ENCODE assay signal across 18 cellular contexts in genomic region chr6:148465654-148466053, GRCh38.
DNase-seq lines count a peak whose midpoint lies in the region; ATAC-seq and TF ChIP-seq lines count a peak whose summit lies in the region.
"Had no signal": no experiment of that assay in that cellular context is flagged by ENCODE, and none has a peak within 500 bp of the region (broad histone marks: within the 10 kb centered on the region; RNA-seq: fewer than 3 reads in every experiment).

No MANE protein-coding gene starts in this region.

- no peak overlapping the region for H2AK9ac ChIP-seq in IMR-90 (replicated peaks; ENCODE audit: low read depth, low read length, poor library complexity)

- H3K4ac ChIP-seq in IMR-90 (ENCODE audit: low read depth, low read length), result no peak overlapping the region

- H3K27me3 ChIP-seq in IMR-90 (ENCODE audit: control insufficient read depth, insufficient read depth, low read length), result no peaks in the 10 kb centered on the region
- H3K27me3 ChIP-seq in breast epithelium, result no peaks in the 10 kb centered on the region
- no peaks in the 10 kb centered on the region for H3K27me3 ChIP-seq in A673 (replicated peaks; ENCODE audit: insufficient read depth, low read depth, low read length, poor library complexity)

- no peak overlapping the region for H4K5ac ChIP-seq in IMR-90 (ENCODE audit: low read depth, low read length)

- no peak for ATAC-seq in IMR-90 (ENCODE audit: low read depth)
- ATAC-seq: left lobe of liver; naive thymus-derived CD8-positive, alpha-beta T cell; stimulated activated memory B cell treated with anti-CD40 and anti-IgM and Interleukin-4, amounts not matched to agents 10 μg/mL and 1 μg/mL and 100 μg/mL, for 72 hours had no signal

- peak overlapping the region; percentile 59; the same call in 1 of the 2 replicates for H2AK5ac ChIP-seq in IMR-90 (ENCODE audit: low read depth, low read length)

- H3K14ac ChIP-seq in IMR-90 (replicated peaks; ENCODE audit: low read depth, low read length), result peak overlapping the region; percentile 49; the same call in 1 of the 2 replicates

- H3K9me1 ChIP-seq in IMR-90 (ENCODE audit: insufficient read depth, low read length), result peaks cover 18% of the 10 kb centered on the region

- no peak overlapping the region for H3K27ac ChIP-seq in IMR-90 (ENCODE audit: insufficient read depth, low read length)
- peak overlapping the region; percentile 68 to 80 for H3K27ac ChIP-seq in breast epithelium
- H3K27ac ChIP-seq in substantia nigra (ENCODE audit: low read depth, low read length, poor library complexity, severe bottlenecking), result peak overlapping the region; percentile 82
- no peak overlapping the region for H3K27ac ChIP-seq in A673 (ENCODE audit: low read depth, low read length, poor library complexity, severe bottlenecking)

- no peak overlapping the region for H2AFZ ChIP-seq in IMR-90 (replicated peaks; ENCODE audit: low read length, poor library complexity)

- H3K79me1 ChIP-seq in IMR-90 (ENCODE audit: low read depth in 1 of 2, low read length in 2 of 2), result peaks cover 12 to 46% of the 10 kb centered on the region in 2 experiments

- in situ Hi-C loops in IMR-90 (cut with MboI; ENCODE audit: low sequenced_read_pairs), result loop anchor here (10.0 kb wide), 1 partner anchor 961 kb away; the partner anchor contains the start of gene SAMD5

- no peak overlapping the region for H3K4me3 ChIP-seq in IMR-90 (ENCODE audit: insufficient read depth, low read depth, low read length)
- no peak overlapping the region for H3K4me3 ChIP-seq in breast epithelium
- no peak overlapping the region for H3K4me3 ChIP-seq in A673 (ENCODE audit: low read depth, low read length, poor library complexity, severe bottlenecking)

- no peaks in the 10 kb centered on the region for H3K36me3 ChIP-seq in IMR-90 (ENCODE audit: control insufficient read depth, insufficient read depth, low read length)
- no peaks in the 10 kb centered on the region for H3K36me3 ChIP-seq in breast epithelium
- no peaks in the 10 kb centered on the region for H3K36me3 ChIP-seq in A673 (ENCODE audit: insufficient read depth, low read length, poor library complexity, severe bottlenecking)

- BruUV-seq in IMR-90 (replicated peaks; lab: Mats Ljungman, UMichigan) (no TSS peak), A673 (replicated peaks; lab: Mats Ljungman, UMichigan) (no TSS peak)

- no peak overlapping the region for H3K23ac ChIP-seq in IMR-90 (ENCODE audit: low read depth, low read length)

- dilution Hi-C loops in IMR-90 (cut with HindIII; ENCODE audit: low sequenced_read_pairs, unreplicated experiment), result no loop called here

- peak overlapping the region; percentile 39; the same call in 1 of the 2 replicates for H2BK20ac ChIP-seq in IMR-90 (ENCODE audit: low read depth, low read length)

- H3K4me1 ChIP-seq in IMR-90 (ENCODE audit: control insufficient read depth, insufficient read depth, low read length), result peaks cover 19% of the 10 kb centered on the region
- H3K4me1 ChIP-seq in breast epithelium, result peaks cover 0 to 7% of the 10 kb centered on the region in 2 donors
- no peaks in the 10 kb centered on the region for H3K4me1 ChIP-seq in A673 (ENCODE audit: insufficient read depth, low read length, poor library complexity, severe bottlenecking)

- no peaks in the 10 kb centered on the region for H4K20me1 ChIP-seq in IMR-90 (ENCODE audit: insufficient read depth, low read length)

- CTCF ChIA-PET in IMR-90 (lab: Yijun Ruan, JAX), result interaction anchor here (0.6 to 0.9 kb wide), 4 partner anchors 65 to 944 kb away, joined by 3 to 7 read pairs (median 4); no protein-coding TSS in a partner anchor
- CTCF ChIA-PET in HEK293T (lab: Yijun Ruan, JAX), result interaction anchor here (0.8 to 1.1 kb wide), 3 partner anchors 11 to 288 kb away, joined by 3 to 6 read pairs (median 4); no protein-coding TSS in a partner anchor
- CTCF ChIA-PET in A673 (lab: Charles Lee), result interaction anchor here (0.7 to 1.4 kb wide), 2 partner anchors 286 to 305 kb away, joined by 4 to 7 read pairs; no protein-coding TSS in a partner anchor

- H3K18ac ChIP-seq in IMR-90 (ENCODE audit: low read depth, low read length), result no peak overlapping the region

- intact Hi-C loops in IMR-90 (cut with micrococcal nuclease) (loop anchor here (2.0 kb wide), 1 partner anchor 957 kb away; the partner anchor contains the start of gene SAMD5), breast epithelium (cut with DNase I; ENCODE audit: low total_unique reads) (no loop called here), A673 (cut with micrococcal nuclease; ENCODE audit: unreplicated experiment) (loop anchor here (2.0 kb wide), 1 partner anchor 63 kb away; no protein-coding TSS in a partner anchor)

- no peak overlapping the region for H4K91ac ChIP-seq in IMR-90 (ENCODE audit: insufficient read depth, low read depth, low read length)

- no peak overlapping the region for H2BK5ac ChIP-seq in IMR-90 (ENCODE audit: low read depth, low read length, poor library complexity, severe bottlenecking)

- TF ChIP-seq RAD21 in IMR-90 (IDR thresholded peaks at IDR 0.05; ENCODE audit: low read length), result no peak

- POLR2A ChIA-PET in IMR-90 (lab: Charles Lee; ENCODE audit: unreplicated experiment), result interaction anchor here (0.6 kb wide), 1 partner anchor 239 kb away, joined by 3 read pairs; no protein-coding TSS in a partner anchor
- POLR2A ChIA-PET in HEK293T (lab: Yijun Ruan, JAX), result no interaction called here
- POLR2A ChIA-PET in A673 (lab: Charles Lee; ENCODE audit: low non-redundant PET), result no interaction called here

- peak overlapping the region; percentile 49; the same call in 2 of the 3 replicates for H2BK15ac ChIP-seq in IMR-90 (ENCODE audit: low read depth, low read length)

- TF ChIP-seq POLR2A in IMR-90 (IDR thresholded peaks at IDR 0.05; ENCODE audit: low read depth, low read length) (no peak), breast epithelium (IDR thresholded peaks at IDR 0.05) (no peak)

- peak overlapping the region; percentile 35 for H2BK120ac ChIP-seq in IMR-90 (ENCODE audit: low read depth, low read length)

- 91% methylated on average over 3 of the region's 6 CpGs; no CpG with 5 or more reads in 1 of the 2 experiments for WGBS in IMR-90 (ENCODE audit: extremely low coverage in 2 of 2, insufficient read length in 1 of 2), 2 experiments

- DNase-seq in IMR-90, result no peak
- no peak for DNase-seq in breast epithelium (ENCODE audit: low spot score in 2 of 2)
- DNase-seq in kidney tubule cell (ENCODE audit: low spot score), result peak; percentile 67
- peak in 1 of 49 donors; percentile 28 for DNase-seq in substantia nigra (lab: John Stamatoyannopoulos, UW)
- DNase-seq in NCI-H69 (lab: John Stamatoyannopoulos, UW), result no peak
- DNase-seq in activated CD4-positive, alpha-beta T cell treated with anti-CD3 and anti-CD28 coated beads, Interleukin-2, amount 50 U/mL, for 4 hours, result no peak
- DNase-seq in HEK293T (ENCODE audit: extremely low spot score), result no peak
- DNase-seq in A673 (ENCODE audit: low spot score), result no peak
- DNase-seq: activated CD4-positive, alpha-beta T cell treated with anti-CD3 and anti-CD28 coated beads for 4 hours; activated naive CD8-positive, alpha-beta T cell treated with anti-CD3 and anti-CD28 coated beads for 36 hours; cerebellar nuclear complex; DMS 273 treated with DMSO at 0.1 percent for 48 hours; hippocampal formation; NCI-H146; NCI-H510A treated with DMSO at 0.1 percent for 48 hours had no signal

- H3K56ac ChIP-seq in IMR-90 (ENCODE audit: extremely low read depth, insufficient read depth, low read length), result no peak overlapping the region

- TF ChIP-seq CTCF in IMR-90 (conservative IDR thresholded peaks at IDR 0.05; ENCODE audit: low read depth, low read length), result no peak
- TF ChIP-seq CTCF in breast epithelium (IDR thresholded peaks at IDR 0.05), result no peak
- TF ChIP-seq CTCF in A673 (conservative IDR thresholded peaks at IDR 0.05; ENCODE audit: low read depth, low read length), result no peak

- no peak overlapping the region for H3K9ac ChIP-seq in IMR-90 (ENCODE audit: low read depth, low read length)

- no peak overlapping the region for H3K4me2 ChIP-seq in IMR-90 (ENCODE audit: low read depth, low read length)

- H3K9me3 ChIP-seq in IMR-90 (ENCODE audit: control insufficient read depth, insufficient read depth, low read length) (no peaks in the 10 kb centered on the region), breast epithelium (no peaks in the 10 kb centered on the region), A673 (ENCODE audit: low read depth, low read length, poor library complexity, severe bottlenecking) (no peaks in the 10 kb centered on the region)

- peak overlapping the region in 1 of 2 experiments; percentile 30; a peak in 2 of 4 replicates for H4K8ac ChIP-seq in IMR-90 (ENCODE audit: low read depth in 2 of 2, low read length in 2 of 2)

TF ChIP-seq in IMR-90, 13 proteins besides CTCF, POLR2A, EP300 and RAD21 (continues in another document):
- TF ChIP-seq MAFK (IDR thresholded peaks at IDR 0.05; ENCODE audit: low read depth, low read length) (no peak), MXI1 (IDR thresholded peaks at IDR 0.05; ENCODE audit: borderline replicate concordance, low read depth, low read length) (no peak), RCOR1 (IDR thresholded peaks at IDR 0.05; ENCODE audit: insufficient replicate concordance, low read length) (no peak), CHD1 (IDR thresholded peaks at IDR 0.05; ENCODE audit: low read depth, low read length) (no peak)

TF ChIP-seq in HEK293T, 16 proteins besides CTCF, POLR2A, EP300 and RAD21:
- TF ChIP-seq BHLHE40 (IDR thresholded peaks at IDR 0.05; ENCODE audit: borderline replicate concordance) (no peak), SP1 (IDR thresholded peaks at IDR 0.05) (no peak), CTBP1 (IDR thresholded peaks at IDR 0.05; ENCODE audit: borderline replicate concordance) (no peak), SUZ12 (IDR thresholded peaks at IDR 0.05) (no peak), ELF4 (IDR thresholded peaks at IDR 0.05) (no peak), NFRKB (IDR thresholded peaks at IDR 0.05) (no peak), PKNOX1 (IDR thresholded peaks at IDR 0.05) (no peak), TARDBP (IDR thresholded peaks at IDR 0.05) (no peak)

Comparison
In these comparisons a context has a peak if more than half of its experiments do, and no peak if none do; other contexts are left out.
1. H3K27ac ChIP-seq: peak in breast epithelium (2 of 2) and substantia nigra (single experiment); none in IMR-90 (single experiment) and A673 (single experiment).